Comparison of ENCODE assay signal across 12 cellular contexts in the genomic region with DNA sequence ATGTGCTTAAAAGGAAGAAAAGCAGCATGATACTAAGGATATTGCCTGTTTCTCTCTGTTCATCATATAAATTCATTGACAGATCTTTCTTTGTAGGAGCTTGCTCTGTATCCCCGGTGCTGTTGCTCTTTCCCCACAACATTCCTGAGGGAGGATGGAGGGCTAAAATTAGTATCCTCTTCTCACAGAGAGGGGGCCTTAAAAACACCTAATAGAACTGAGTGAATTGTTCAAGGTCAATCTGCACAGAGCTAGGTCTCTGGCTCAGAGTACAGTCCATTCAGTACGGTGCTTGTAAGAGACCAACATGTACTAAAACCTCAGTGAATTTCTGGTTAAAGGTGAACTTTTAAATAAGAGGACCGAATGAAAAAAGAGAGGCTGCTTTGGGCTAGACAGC.
"Had no signal": no experiment of that assay in that cellular context is flagged by ENCODE, and none has a peak within 500 bp of the region (broad histone marks: within the 10 kb centered on the region; RNA-seq: fewer than 3 reads in every experiment).

No MANE protein-coding gene starts in this region.

- ATAC-seq: gastrocnemius medialis had no signal

- H3K27ac ChIP-seq: transverse colon had no signal

- H3K27me3 ChIP-seq: gastrocnemius medialis, ovary had no signal

- H3K9me3 Mint-ChIP-seq: central memory CD8-positive, alpha-beta T cell; memory B cell had no signal

- H3K4me3 ChIP-seq: ovary, transverse colon had no signal

- DNase-seq: activated CD4-positive, CD25-positive, alpha-beta regulatory T cell treated with anti-CD3 and anti-CD28 coated beads, Interleukin-2, amount 50 U/mL, for 72 hours; activated naive CD4-positive, alpha-beta T cell; activated T-cell treated with anti-CD3 and anti-CD28 coated beads for 4 hours; erythroblast; gastrocnemius medialis; SIG-M5; stimulated activated CD4-positive, alpha-beta T cell treated with anti-CD3 and anti-CD28 coated beads, Interleukin-12 subunit alpha, Interleukin-12 subunit beta, amount 100 ng/mL, for 4 hours; stimulated activated CD4-positive, alpha-beta T cell treated with anti-CD3 and anti-CD28 coated beads, Interleukin-2, amount 100 ng/mL, for 24 hours; transverse colon had no signal

- H3K36me3 Mint-ChIP-seq: memory B cell had no signal

- H3K36me3 ChIP-seq: gastrocnemius medialis, ovary, transverse colon had no signal

- H3K4me1 Mint-ChIP-seq: central memory CD8-positive, alpha-beta T cell had no signal

- H3K4me3 Mint-ChIP-seq: central memory CD8-positive, alpha-beta T cell; memory B cell had no signal

- H3K27ac Mint-ChIP-seq: memory B cell had no signal

- H3K9me3 ChIP-seq: gastrocnemius medialis, ovary, transverse colon had no signal
